19 cellular contexts compared by ENCODE assay signal in the genomic region with DNA sequence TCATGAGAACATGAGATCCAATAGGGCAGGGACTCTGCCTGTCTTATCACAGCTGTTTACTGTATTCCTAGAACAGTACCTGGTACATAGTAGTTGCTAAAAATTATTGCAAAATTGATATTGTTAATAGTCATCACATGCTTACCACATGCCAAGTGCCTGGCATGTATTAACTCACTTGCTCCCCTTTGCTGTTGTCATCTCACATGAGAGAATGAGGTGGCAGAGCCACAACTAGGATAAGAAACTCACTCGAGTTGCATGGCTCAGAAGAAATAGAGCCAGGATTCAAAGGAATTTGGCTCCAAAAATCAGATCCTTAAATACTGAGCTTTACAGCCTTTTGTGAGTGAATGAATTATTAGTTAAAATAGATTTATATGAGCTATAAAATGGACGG. TPM values are rescaled to one million over a fixed set of nuclear protein-coding genes. Genes with fewer than 3 reads are reported as not detected.
DNase-seq lines count a peak whose midpoint lies in the region; ATAC-seq, FAIRE-seq and TF ChIP-seq lines count a peak whose summit lies in the region.
"Had no signal": no experiment of that assay in that cellular context is flagged by ENCODE, and none has a peak within 500 bp of the region (broad histone marks: within the 10 kb centered on the region; RNA-seq: fewer than 3 reads in every experiment).

No MANE protein-coding gene starts in this region.

- FAIRE-seq in bronchial epithelial cell (lab: Jason Lieb, UNC) = no peak
- FAIRE-seq: GM19239, H54, RCC 7860 had no signal

- H3K4me1 ChIP-seq in right atrium auricular region (peaks cover 0 to 3% of the 10 kb centered on the region in 2 donors), suprapubic skin (no peaks in the 10 kb centered on the region)

- H3K9me3 ChIP-seq in right atrium auricular region (no peaks in the 10 kb centered on the region), suprapubic skin (no peaks in the 10 kb centered on the region)

- WGBS in suprapubic skin = 50% methylated on average over 2 of the region's 2 CpGs

- intact Hi-C loops in Right ventricle myocardium inferior (cut with DNase I) = no loop called here

- TF ChIP-seq CTCF in right atrium auricular region (IDR thresholded peaks at IDR 0.05) (no peak), bronchial epithelial cell (IDR thresholded peaks at IDR 0.05; ENCODE audit: insufficient read depth, low read length, severe bottlenecking) (no peak), fibroblast of the aortic adventitia (IDR thresholded peaks at IDR 0.05; ENCODE audit: insufficient read depth, low read length) (no peak), suprapubic skin (IDR thresholded peaks at IDR 0.05) (no peak)

- no peak for TF ChIP-seq POLR2A in suprapubic skin (IDR thresholded peaks at IDR 0.05)

- H3K27me3 ChIP-seq in right atrium auricular region (no peaks in the 10 kb centered on the region), bronchial epithelial cell (ENCODE audit: control insufficient read depth, insufficient read depth, low read length) (no peaks in the 10 kb centered on the region), suprapubic skin (no peaks in the 10 kb centered on the region)

- H3K27ac ChIP-seq in right atrium auricular region = no peak overlapping the region
- no peak overlapping the region for H3K27ac ChIP-seq in suprapubic skin
- H3K27ac ChIP-seq: 22Rv1 had no signal

- H3K4me3 ChIP-seq in right atrium auricular region (no peak overlapping the region), bronchial epithelial cell (ENCODE audit: low read depth, low read length) (no peak overlapping the region), fibroblast of the aortic adventitia (ENCODE audit: low read depth, low read length) (no peak overlapping the region), suprapubic skin (no peak overlapping the region)

- no peak for TF ChIP-seq EP300 in suprapubic skin (IDR thresholded peaks at IDR 0.05)

- H3K36me3 ChIP-seq in right atrium auricular region (peaks cover 2% of the 10 kb centered on the region), bronchial epithelial cell (ENCODE audit: control insufficient read depth, insufficient read depth, low read length) (no peaks in the 10 kb centered on the region), suprapubic skin (no peaks in the 10 kb centered on the region)

- DNase-seq in Right ventricle myocardium inferior (ENCODE audit: missing footprints) (no peak), right atrium auricular region (ENCODE audit: low spot score) (no peak), bronchial epithelial cell (ENCODE audit: low read depth) (peak; percentile 8), fibroblast of the aortic adventitia (ENCODE audit: low read depth) (peak; percentile 50), stromal cell of bone marrow (ENCODE audit: low read depth) (peak; percentile 13), COLO668 (lab: John Stamatoyannopoulos, UW; ENCODE audit: unreplicated experiment) (no peak), suprapubic skin (ENCODE audit: low spot score in 2 of 2) (no peak)
- no peak for DNase-seq in activated effector memory CD4-positive, alpha-beta T cell treated with Interleukin-2 at 50 U/mL for 16 hours
- DNase-seq: ACHN, EL, GF-D8, NCI-H1105, NCI-H2029 treated with DMSO at 0.1 percent for 48 hours, NCI-H524 treated with DMSO at 0.1 percent for 48 hours, NCI-H82 had no signal

- peak; percentile 34 for ATAC-seq in Right ventricle myocardium inferior

RNA-seq across cellular contexts. Expression of gene B3GLCT, which starts 42.6 kb away (rescaled TPM):
- total RNA-seq in Right ventricle myocardium inferior (15.4 TPM), right atrium auricular region (10 to 100 TPM; 18.2 to 40.2 TPM), bronchial epithelial cell (3.9 and 4.1 TPM in 2 replicates), fibroblast of the aortic adventitia (ENCODE audit: low replicate concordance) (6.8 and 11.6 TPM in 2 replicates), suprapubic skin (1 to 10 TPM; 3.0 to 6.5 (median 6.0) TPM)

Comparison
In these comparisons a context has a peak if more than half of its experiments do, and no peak if none do; other contexts are left out.
1. DNase-seq: peak in bronchial epithelial cell (single experiment), fibroblast of the aortic adventitia (single experiment) and stromal cell of bone marrow (single experiment); none in Right ventricle myocardium inferior (single experiment), right atrium auricular region (single experiment), activated effector memory CD4-positive, alpha-beta T cell treated with Interleukin-2 at 50 U/mL for 16 hours (single experiment), COLO668 (single experiment) and suprapubic skin (0 of 2).